1 cellular context compared by ENCODE assay signal in the genomic region with DNA sequence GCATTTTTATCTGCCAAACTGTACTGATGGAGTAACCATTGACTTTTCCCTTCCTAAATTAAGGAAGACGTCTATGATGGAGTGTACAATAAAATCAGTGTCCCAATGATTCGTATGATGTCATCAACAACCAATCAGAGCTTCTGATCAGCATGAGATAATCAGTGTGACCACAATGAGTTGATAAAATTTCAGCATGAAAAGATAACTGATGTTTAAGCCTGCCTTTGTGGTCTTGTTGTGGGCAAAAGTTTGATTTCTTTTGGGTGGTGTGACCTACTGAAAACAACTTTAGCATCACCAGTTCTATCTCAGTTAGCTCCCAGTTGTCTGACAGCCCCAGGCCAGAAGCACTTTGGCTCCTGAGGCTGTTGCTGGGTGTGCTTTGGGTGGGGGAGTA.
TF ChIP-seq lines count a peak whose summit lies in the region.

No MANE protein-coding gene starts in this region.

TF ChIP-seq in IMR-90, 13 proteins besides CTCF, POLR2A, EP300 and RAD21:
- TF ChIP-seq USF2 (IDR thresholded peaks at IDR 0.05; ENCODE audit: low read depth, low read length) (no peak), MXI1 (IDR thresholded peaks at IDR 0.05; ENCODE audit: borderline replicate concordance, low read depth, low read length) (no peak), CEBPB (IDR thresholded peaks at IDR 0.05; ENCODE audit: low read depth, low read length) (no peak), NFE2L2 (IDR thresholded peaks at IDR 0.05; ENCODE audit: low read depth, low read length) (no peak), FOS (IDR thresholded peaks at IDR 0.05; ENCODE audit: low read depth, low read length) (no peak), MAZ (IDR thresholded peaks at IDR 0.05; ENCODE audit: borderline replicate concordance, low read depth, low read length) (no peak), MAFK (IDR thresholded peaks at IDR 0.05; ENCODE audit: low read depth, low read length) (no peak), RCOR1 (IDR thresholded peaks at IDR 0.05; ENCODE audit: insufficient replicate concordance, low read length) (no peak), ELK1 (IDR thresholded peaks at IDR 0.05; ENCODE audit: borderline replicate concordance, low read depth, low read length) (no peak), SMC3 (IDR thresholded peaks at IDR 0.05; ENCODE audit: low read depth, low read length) (no peak), BHLHE40 (IDR thresholded peaks at IDR 0.05; ENCODE audit: low read depth, low read length) (no peak), CHD1 (IDR thresholded peaks at IDR 0.05; ENCODE audit: low read depth, low read length) (no peak), RFX5 (IDR thresholded peaks at IDR 0.05; ENCODE audit: low read depth, low read length) (no peak)
